Comparison of ENCODE assay signal across 1 cellular context in genomic region chr10:119080521-119081259, GRCh38.
TF ChIP-seq lines count a peak whose summit lies in the region.

A gene with protein sequence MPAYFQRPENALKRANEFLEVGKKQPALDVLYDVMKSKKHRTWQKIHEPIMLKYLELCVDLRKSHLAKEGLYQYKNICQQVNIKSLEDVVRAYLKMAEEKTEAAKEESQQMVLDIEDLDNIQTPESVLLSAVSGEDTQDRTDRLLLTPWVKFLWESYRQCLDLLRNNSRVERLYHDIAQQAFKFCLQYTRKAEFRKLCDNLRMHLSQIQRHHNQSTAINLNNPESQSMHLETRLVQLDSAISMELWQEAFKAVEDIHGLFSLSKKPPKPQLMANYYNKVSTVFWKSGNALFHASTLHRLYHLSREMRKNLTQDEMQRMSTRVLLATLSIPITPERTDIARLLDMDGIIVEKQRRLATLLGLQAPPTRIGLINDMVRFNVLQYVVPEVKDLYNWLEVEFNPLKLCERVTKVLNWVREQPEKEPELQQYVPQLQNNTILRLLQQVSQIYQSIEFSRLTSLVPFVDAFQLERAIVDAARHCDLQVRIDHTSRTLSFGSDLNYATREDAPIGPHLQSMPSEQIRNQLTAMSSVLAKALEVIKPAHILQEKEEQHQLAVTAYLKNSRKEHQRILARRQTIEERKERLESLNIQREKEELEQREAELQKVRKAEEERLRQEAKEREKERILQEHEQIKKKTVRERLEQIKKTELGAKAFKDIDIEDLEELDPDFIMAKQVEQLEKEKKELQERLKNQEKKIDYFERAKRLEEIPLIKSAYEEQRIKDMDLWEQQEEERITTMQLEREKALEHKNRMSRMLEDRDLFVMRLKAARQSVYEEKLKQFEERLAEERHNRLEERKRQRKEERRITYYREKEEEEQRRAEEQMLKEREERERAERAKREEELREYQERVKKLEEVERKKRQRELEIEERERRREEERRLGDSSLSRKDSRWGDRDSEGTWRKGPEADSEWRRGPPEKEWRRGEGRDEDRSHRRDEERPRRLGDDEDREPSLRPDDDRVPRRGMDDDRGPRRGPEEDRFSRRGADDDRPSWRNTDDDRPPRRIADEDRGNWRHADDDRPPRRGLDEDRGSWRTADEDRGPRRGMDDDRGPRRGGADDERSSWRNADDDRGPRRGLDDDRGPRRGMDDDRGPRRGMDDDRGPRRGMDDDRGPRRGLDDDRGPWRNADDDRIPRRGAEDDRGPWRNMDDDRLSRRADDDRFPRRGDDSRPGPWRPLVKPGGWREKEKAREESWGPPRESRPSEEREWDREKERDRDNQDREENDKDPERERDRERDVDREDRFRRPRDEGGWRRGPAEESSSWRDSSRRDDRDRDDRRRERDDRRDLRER (N-terminal part only) (minus strand): TSS chr10:119080817. CDS start chr10:119080676, 141 bp downstream.

TF ChIP-seq in K562, 482 proteins besides CTCF, POLR2A, EP300 and RAD21 (continued from another document and continues in another):
- TF ChIP-seq MGA (IDR thresholded peaks at IDR 0.05) (peak; percentile 93), TFE3 (CRISPR knock-in tag; IDR thresholded peaks at IDR 0.05) (peak; percentile 98), CBX1 (IDR thresholded peaks at IDR 0.05; ENCODE audit: low read depth) (peak; percentile 52; the same call in 1 of the 2 replicates), SRF (CRISPR knock-in tag; IDR thresholded peaks at IDR 0.05) (no peak), FOSL1 (tag; conservative IDR thresholded peaks at IDR 0.05) (no peak), CXXC5 (CRISPR knock-in tag; IDR thresholded peaks at IDR 0.05) (peak; percentile 88), TOE1 (IDR thresholded peaks at IDR 0.05; ENCODE audit: borderline replicate concordance) (peak; percentile 92), TOE1 (CRISPR knock-in tag; IDR thresholded peaks at IDR 0.05; ENCODE audit: borderline replicate concordance, low read depth) (0 out of 2 replicates have a peak, but pooled peaks have one; percentile 42), ETV1 (tag; conservative IDR thresholded peaks at IDR 0.05; ENCODE audit: low read depth) (no peak), ZFP30 (CRISPR knock-in tag; IDR thresholded peaks at IDR 0.05; ENCODE audit: borderline replicate concordance) (no peak), ZNF184 (CRISPR knock-in tag; IDR thresholded peaks at IDR 0.05) (no peak), ZBTB7A (IDR thresholded peaks at IDR 0.05; ENCODE audit: borderline replicate concordance, control insufficient read depth, low read depth, low read length) (no peak; the same call in 1 of the 2 replicates), PHF8 (IDR thresholded peaks at IDR 0.05; ENCODE audit: borderline replicate concordance, low read length) (peak; percentile 81; the same call in 1 of the 2 replicates), PKNOX1 (IDR thresholded peaks at IDR 0.05) (no peak; the same call in 1 of the 2 replicates), MYC (IDR thresholded peaks at IDR 0.05; ENCODE audit: low read depth, low read length) (peak; percentile 95), MYC (CRISPR knock-in tag; IDR thresholded peaks at IDR 0.05; ENCODE audit: borderline replicate concordance, low read depth) (no peak), PTRF (tag; IDR thresholded peaks at IDR 0.05) (no peak), PREB (CRISPR knock-in tag; IDR thresholded peaks at IDR 0.05) (no peak)
- TF ChIP-seq, protein P1, sequence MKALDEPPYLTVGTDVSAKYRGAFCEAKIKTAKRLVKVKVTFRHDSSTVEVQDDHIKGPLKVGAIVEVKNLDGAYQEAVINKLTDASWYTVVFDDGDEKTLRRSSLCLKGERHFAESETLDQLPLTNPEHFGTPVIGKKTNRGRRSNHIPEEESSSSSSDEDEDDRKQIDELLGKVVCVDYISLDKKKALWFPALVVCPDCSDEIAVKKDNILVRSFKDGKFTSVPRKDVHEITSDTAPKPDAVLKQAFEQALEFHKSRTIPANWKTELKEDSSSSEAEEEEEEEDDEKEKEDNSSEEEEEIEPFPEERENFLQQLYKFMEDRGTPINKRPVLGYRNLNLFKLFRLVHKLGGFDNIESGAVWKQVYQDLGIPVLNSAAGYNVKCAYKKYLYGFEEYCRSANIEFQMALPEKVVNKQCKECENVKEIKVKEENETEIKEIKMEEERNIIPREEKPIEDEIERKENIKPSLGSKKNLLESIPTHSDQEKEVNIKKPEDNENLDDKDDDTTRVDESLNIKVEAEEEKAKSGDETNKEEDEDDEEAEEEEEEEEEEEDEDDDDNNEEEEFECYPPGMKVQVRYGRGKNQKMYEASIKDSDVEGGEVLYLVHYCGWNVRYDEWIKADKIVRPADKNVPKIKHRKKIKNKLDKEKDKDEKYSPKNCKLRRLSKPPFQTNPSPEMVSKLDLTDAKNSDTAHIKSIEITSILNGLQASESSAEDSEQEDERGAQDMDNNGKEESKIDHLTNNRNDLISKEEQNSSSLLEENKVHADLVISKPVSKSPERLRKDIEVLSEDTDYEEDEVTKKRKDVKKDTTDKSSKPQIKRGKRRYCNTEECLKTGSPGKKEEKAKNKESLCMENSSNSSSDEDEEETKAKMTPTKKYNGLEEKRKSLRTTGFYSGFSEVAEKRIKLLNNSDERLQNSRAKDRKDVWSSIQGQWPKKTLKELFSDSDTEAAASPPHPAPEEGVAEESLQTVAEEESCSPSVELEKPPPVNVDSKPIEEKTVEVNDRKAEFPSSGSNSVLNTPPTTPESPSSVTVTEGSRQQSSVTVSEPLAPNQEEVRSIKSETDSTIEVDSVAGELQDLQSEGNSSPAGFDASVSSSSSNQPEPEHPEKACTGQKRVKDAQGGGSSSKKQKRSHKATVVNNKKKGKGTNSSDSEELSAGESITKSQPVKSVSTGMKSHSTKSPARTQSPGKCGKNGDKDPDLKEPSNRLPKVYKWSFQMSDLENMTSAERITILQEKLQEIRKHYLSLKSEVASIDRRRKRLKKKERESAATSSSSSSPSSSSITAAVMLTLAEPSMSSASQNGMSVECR (CRISPR knock-in tag; IDR thresholded peaks at IDR 0.05), result no peak; the same call in 1 of the 2 replicates
- TF ChIP-seq, protein P2, sequence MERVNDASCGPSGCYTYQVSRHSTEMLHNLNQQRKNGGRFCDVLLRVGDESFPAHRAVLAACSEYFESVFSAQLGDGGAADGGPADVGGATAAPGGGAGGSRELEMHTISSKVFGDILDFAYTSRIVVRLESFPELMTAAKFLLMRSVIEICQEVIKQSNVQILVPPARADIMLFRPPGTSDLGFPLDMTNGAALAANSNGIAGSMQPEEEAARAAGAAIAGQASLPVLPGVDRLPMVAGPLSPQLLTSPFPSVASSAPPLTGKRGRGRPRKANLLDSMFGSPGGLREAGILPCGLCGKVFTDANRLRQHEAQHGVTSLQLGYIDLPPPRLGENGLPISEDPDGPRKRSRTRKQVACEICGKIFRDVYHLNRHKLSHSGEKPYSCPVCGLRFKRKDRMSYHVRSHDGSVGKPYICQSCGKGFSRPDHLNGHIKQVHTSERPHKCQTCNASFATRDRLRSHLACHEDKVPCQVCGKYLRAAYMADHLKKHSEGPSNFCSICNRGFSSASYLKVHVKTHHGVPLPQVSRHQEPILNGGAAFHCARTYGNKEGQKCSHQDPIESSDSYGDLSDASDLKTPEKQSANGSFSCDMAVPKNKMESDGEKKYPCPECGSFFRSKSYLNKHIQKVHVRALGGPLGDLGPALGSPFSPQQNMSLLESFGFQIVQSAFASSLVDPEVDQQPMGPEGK (CRISPR knock-in tag; IDR thresholded peaks at IDR 0.05; ENCODE audit: borderline replicate concordance), result no peak
